16 cellular contexts compared by ENCODE assay signal in genomic region chr5:23527231-23527920, GRCh38. TPM values are rescaled to one million over a fixed set of nuclear protein-coding genes. Genes with fewer than 3 reads are reported as not detected.
"Had no signal": no experiment of that assay in that cellular context is flagged by ENCODE, and none has a peak within 500 bp of the region (broad histone marks: within the 10 kb centered on the region; RNA-seq: fewer than 3 reads in every experiment).

No MANE protein-coding gene starts in this region.

RNA-seq across cellular contexts. Expression of gene PRDM9, which starts 20.0 kb away (rescaled TPM):
- total RNA-seq: activated B cell treated with CpG ODN at 0.5 μM for 24 hours; activated CD8-positive, alpha-beta T cell treated with anti-CD3 and anti-CD28 coated beads for 36 hours; activated T-cell treated with anti-CD3 and anti-CD28 coated beads, Interleukin-2, amount 50 U/mL, for 4 hours; astrocyte; chondrocyte; dermis blood vessel endothelial cell; epithelial cell of proximal tubule; gastroesophageal sphincter; left colon; lower lobe of right lung; mesothelial cell of epicardium; omental fat pad; right cardiac atrium; thyroid gland had no signal
- polyA plus RNA-seq: adipose tissue, neural cell, right cardiac atrium had no signal
